In genomic region chr5:140192715-140193428, GRCh38 we compare ENCODE assay signal across 1 cellular context.
TF ChIP-seq lines count a peak whose summit lies in the region.

No MANE protein-coding gene starts in this region.

TF ChIP-seq in GM23338, 12 proteins besides CTCF, POLR2A, EP300 and RAD21 (continued from another document):
- TF ChIP-seq, protein P1, sequence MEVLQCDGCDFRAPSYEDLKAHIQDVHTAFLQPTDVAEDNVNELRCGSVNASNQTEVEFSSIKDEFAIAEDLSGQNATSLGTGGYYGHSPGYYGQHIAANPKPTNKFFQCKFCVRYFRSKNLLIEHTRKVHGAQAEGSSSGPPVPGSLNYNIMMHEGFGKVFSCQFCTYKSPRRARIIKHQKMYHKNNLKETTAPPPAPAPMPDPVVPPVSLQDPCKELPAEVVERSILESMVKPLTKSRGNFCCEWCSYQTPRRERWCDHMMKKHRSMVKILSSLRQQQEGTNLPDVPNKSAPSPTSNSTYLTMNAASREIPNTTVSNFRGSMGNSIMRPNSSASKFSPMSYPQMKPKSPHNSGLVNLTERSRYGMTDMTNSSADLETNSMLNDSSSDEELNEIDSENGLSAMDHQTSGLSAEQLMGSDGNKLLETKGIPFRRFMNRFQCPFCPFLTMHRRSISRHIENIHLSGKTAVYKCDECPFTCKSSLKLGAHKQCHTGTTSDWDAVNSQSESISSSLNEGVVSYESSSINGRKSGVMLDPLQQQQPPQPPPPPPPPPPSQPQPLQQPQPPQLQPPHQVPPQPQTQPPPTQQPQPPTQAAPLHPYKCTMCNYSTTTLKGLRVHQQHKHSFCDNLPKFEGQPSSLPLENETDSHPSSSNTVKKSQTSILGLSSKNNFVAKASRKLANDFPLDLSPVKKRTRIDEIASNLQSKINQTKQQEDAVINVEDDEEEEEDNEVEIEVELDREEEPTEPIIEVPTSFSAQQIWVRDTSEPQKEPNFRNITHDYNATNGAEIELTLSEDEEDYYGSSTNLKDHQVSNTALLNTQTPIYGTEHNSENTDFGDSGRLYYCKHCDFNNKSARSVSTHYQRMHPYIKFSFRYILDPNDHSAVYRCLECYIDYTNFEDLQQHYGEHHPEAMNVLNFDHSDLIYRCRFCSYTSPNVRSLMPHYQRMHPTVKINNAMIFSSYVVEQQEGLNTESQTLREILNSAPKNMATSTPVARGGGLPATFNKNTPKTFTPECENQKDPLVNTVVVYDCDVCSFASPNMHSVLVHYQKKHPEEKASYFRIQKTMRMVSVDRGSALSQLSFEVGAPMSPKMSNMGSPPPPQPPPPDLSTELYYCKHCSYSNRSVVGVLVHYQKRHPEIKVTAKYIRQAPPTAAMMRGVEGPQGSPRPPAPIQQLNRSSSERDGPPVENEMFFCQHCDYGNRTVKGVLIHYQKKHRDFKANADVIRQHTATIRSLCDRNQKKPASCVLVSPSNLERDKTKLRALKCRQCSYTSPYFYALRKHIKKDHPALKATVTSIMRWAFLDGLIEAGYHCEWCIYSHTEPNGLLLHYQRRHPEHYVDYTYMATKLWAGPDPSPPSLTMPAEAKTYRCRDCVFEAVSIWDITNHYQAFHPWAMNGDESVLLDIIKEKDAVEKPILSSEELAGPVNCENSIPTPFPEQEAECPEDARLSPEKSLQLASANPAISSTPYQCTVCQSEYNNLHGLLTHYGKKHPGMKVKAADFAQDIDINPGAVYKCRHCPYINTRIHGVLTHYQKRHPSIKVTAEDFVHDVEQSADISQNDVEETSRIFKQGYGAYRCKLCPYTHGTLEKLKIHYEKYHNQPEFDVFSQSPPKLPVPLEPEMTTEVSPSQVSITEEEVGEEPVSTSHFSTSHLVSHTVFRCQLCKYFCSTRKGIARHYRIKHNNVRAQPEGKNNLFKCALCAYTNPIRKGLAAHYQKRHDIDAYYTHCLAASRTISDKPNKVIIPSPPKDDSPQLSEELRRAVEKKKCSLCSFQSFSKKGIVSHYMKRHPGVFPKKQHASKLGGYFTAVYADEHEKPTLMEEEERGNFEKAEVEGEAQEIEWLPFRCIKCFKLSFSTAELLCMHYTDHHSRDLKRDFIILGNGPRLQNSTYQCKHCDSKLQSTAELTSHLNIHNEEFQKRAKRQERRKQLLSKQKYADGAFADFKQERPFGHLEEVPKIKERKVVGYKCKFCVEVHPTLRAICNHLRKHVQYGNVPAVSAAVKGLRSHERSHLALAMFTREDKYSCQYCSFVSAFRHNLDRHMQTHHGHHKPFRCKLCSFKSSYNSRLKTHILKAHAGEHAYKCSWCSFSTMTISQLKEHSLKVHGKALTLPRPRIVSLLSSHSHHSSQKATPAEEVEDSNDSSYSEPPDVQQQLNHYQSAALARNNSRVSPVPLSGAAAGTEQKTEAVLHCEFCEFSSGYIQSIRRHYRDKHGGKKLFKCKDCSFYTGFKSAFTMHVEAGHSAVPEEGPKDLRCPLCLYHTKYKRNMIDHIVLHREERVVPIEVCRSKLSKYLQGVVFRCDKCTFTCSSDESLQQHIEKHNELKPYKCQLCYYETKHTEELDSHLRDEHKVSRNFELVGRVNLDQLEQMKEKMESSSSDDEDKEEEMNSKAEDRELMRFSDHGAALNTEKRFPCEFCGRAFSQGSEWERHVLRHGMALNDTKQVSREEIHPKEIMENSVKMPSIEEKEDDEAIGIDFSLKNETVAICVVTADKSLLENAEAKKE (CRISPR knock-in tag; IDR thresholded peaks at IDR 0.05), result no peak
- TF ChIP-seq NANOG (IDR thresholded peaks at IDR 0.05; ENCODE audit: borderline replicate concordance), result no peak
- TF ChIP-seq, protein P2, sequence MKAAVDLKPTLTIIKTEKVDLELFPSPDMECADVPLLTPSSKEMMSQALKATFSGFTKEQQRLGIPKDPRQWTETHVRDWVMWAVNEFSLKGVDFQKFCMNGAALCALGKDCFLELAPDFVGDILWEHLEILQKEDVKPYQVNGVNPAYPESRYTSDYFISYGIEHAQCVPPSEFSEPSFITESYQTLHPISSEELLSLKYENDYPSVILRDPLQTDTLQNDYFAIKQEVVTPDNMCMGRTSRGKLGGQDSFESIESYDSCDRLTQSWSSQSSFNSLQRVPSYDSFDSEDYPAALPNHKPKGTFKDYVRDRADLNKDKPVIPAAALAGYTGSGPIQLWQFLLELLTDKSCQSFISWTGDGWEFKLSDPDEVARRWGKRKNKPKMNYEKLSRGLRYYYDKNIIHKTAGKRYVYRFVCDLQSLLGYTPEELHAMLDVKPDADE (IDR thresholded peaks at IDR 0.05), result no peak
- no peak for TF ChIP-seq EZH2 (IDR thresholded peaks at IDR 0.05; ENCODE audit: low read depth, unreplicated experiment)
- TF ChIP-seq ZNF114 (CRISPR knock-in tag; IDR thresholded peaks at IDR 0.05), result no peak
- no peak for TF ChIP-seq JUNB (IDR thresholded peaks at IDR 0.05; ENCODE audit: unreplicated experiment)
- TF ChIP-seq STAT1 (IDR thresholded peaks at IDR 0.05; ENCODE audit: unreplicated experiment), result no peak
- TF ChIP-seq EZH2phosphoT487 (IDR thresholded peaks at IDR 0.05; ENCODE audit: unreplicated experiment), result no peak
